Comparison of ENCODE assay signal across 11 cellular contexts in the genomic region with DNA sequence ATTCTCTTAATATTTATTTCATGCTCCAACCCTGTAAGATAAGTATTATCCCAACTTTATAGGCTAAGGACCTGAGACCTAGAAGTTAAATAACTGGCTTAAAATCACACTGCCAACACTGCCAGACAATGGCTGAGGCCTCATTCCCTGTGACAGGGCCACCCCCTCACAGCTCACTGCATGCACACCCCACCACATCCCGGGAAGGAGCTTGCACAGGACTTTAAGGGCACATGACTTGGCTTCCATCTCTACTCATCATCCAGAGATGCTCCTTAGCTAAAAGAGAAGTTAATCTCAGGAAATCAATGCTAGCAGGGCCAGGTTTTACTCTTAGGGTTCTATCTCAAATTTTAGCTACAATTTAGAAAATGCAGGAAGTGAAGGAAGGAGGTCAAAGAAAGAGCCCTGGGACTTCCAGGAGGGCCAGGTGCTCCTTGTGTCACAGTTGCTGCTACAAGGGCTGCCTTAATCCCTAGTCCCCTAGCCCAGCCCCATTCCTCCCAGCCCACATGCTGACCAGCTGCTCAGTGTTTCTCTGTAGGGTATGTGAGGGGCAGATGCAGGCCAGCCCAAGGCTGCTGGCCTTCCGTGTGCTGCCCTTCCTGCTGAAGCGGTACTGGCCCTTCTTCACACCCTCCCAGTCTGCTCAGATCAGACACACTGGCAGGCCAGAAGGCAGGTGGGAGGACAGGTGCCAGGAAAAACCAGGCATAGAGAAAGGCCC. TPM values are rescaled to one million over a fixed set of nuclear protein-coding genes. Genes with fewer than 3 reads are reported as not detected.
DNase-seq lines count a peak whose midpoint lies in the region; ATAC-seq, FAIRE-seq and TF ChIP-seq lines count a peak whose summit lies in the region.
"Had no signal": no experiment of that assay in that cellular context is flagged by ENCODE, and none has a peak within 500 bp of the region (broad histone marks: within the 10 kb centered on the region; RNA-seq: fewer than 3 reads in every experiment).

No MANE protein-coding gene starts in this region.

- no peak for FAIRE-seq in GM12878 (lab: Jason Lieb, UNC)
- no peak for FAIRE-seq in keratinocyte (lab: Jason Lieb, UNC)

- intact Hi-C loops in heart left ventricle (cut with DNase I): no loop called here
- intact Hi-C loops in cardiac septum (cut with DNase I): no loop called here
- intact Hi-C loops in GM12878 (cut with micrococcal nuclease; ENCODE audit: unreplicated experiment): loop anchor here (5.0 kb wide), 1 partner anchor 37 kb away; no protein-coding TSS in a partner anchor
- intact Hi-C loops in tibial artery (cut with DNase I; ENCODE audit: low total_unique reads): no loop called here
- intact Hi-C loops in vagina (cut with DNase I): no loop called here

- SMC1A ChIA-PET in GM12878 (lab: Charles Lee; ENCODE audit: uncharacterized antibody, unreplicated experiment): interaction anchor here (0.5 to 17.0 kb wide), 14 partner anchors 8 to 1468 kb away, joined by 3 to 505 read pairs (median 15); partner anchors contain the start of gene WWTR1

- dilution Hi-C loops in keratinocyte (cut with MboI; ENCODE audit: extremely low pct_ligation_motif_present, low sequenced_read_pairs): no loop called here

- RAD21 ChIA-PET in GM12878 (lab: Charles Lee; ENCODE audit: unreplicated experiment): interaction anchor here (0.8 to 12.7 kb wide), 8 partner anchors 16 to 113 kb away, joined by 3 to 181 read pairs (median 56); partner anchors contain the start of gene WWTR1

- 42 to 71% (median 64%) methylated on average over 2 to 3 of the region's 3 CpGs for WGBS in heart left ventricle, 4 donors
- WGBS in GM12878 (ENCODE audit: insufficient coverage, insufficient replicate concordance, low lambda C conversion rate, missing lambda C conversion rate): 89% methylated on average over 3 of the region's 3 CpGs

- TF ChIP-seq RAD21 in GM12878 (IDR thresholded peaks at IDR 0.05; ENCODE audit: insufficient read depth, low read depth, low read length): no peak

- H3K4me3 ChIP-seq in heart left ventricle (no peak overlapping the region), GM12878 (no peak overlapping the region), keratinocyte (ENCODE audit: control insufficient read depth in 2 of 3, extremely low read depth in 1 of 3, insufficient read depth in 2 of 3, low read depth in 1 of 3, low read length in 3 of 3) (no peak overlapping the region), tibial artery (no peak overlapping the region), vagina (no peak overlapping the region)

- H3K9me3 ChIP-seq in heart left ventricle (no peaks in the 10 kb centered on the region), GM12878 (replicated peaks; ENCODE audit: control insufficient read depth, insufficient read depth, low read length) (no peaks in the 10 kb centered on the region), keratinocyte (ENCODE audit: control insufficient read depth, low read depth, low read length) (no peaks in the 10 kb centered on the region), tibial artery (no peaks in the 10 kb centered on the region), vagina (no peaks in the 10 kb centered on the region)

- H3K79me2 ChIP-seq in GM12878 (ENCODE audit: control insufficient read depth, insufficient read depth, low read length) (peaks cover 2% of the 10 kb centered on the region), keratinocyte (ENCODE audit: control insufficient read depth, insufficient read depth, low read length) (peaks cover 68% of the 10 kb centered on the region)

- H4K20me1 ChIP-seq in GM12878 (ENCODE audit: control insufficient read depth, insufficient read depth) (no peaks in the 10 kb centered on the region), keratinocyte (ENCODE audit: control insufficient read depth, extremely low read depth, insufficient read depth, low read length) (no peaks in the 10 kb centered on the region)

- peaks cover 2% of the 10 kb centered on the region for H3K9me1 ChIP-seq in keratinocyte (ENCODE audit: control insufficient read depth, extremely low read depth, insufficient read depth, low read length)

- H2AFZ ChIP-seq in GM12878 (ENCODE audit: control insufficient read depth, low read depth, low read length) (no peak overlapping the region), keratinocyte (ENCODE audit: control insufficient read depth, low read length) (no peak overlapping the region)

- no peak for TF ChIP-seq EP300 in GM12878 (IDR thresholded peaks at IDR 0.05; ENCODE audit: borderline replicate concordance in 1 of 2, control insufficient read depth in 1 of 2, low read depth in 2 of 2, low read length in 2 of 2)

- ATAC-seq in heart left ventricle (peak in 3 of 4 donors; percentile 24 to 47 (median 46)), GM12878 (no peak), GM18873 (IDR thresholded peaks at IDR 0.05; ENCODE audit: low FRiP score, unreplicated experiment) (no peak), HG02623 (IDR thresholded peaks at IDR 0.05; ENCODE audit: unreplicated experiment) (no peak)

- CTCF ChIA-PET in GM12878 (lab: Yijun Ruan, JAX): interaction anchor here (1.1 to 7.3 kb wide), 7 partner anchors 16 to 73 kb away, joined by 3 to 80 read pairs (median 8); partner anchors contain the start of gene WWTR1

- TF ChIP-seq CTCF in heart left ventricle (IDR thresholded peaks at IDR 0.05) (no peak), GM12878 (IDR thresholded peaks at IDR 0.05 in 2 of 3, conservative IDR thresholded peaks at IDR 0.05 in 1 of 3; ENCODE audit: control insufficient read depth in 2 of 3, extremely low read depth in 1 of 3, insufficient read depth in 1 of 3, low read depth in 3 of 3, low read length in 3 of 3) (no peak), keratinocyte (optimal IDR thresholded peaks at IDR 0.05 in 1 of 3, IDR thresholded peaks at IDR 0.05 in 1 of 3, conservative IDR thresholded peaks at IDR 0.05 in 1 of 3; ENCODE audit: extremely low read depth in 1 of 3, insufficient read depth in 2 of 3, low read length in 3 of 3) (no peak), tibial artery (IDR thresholded peaks at IDR 0.05) (no peak), vagina (IDR thresholded peaks at IDR 0.05) (no peak)

- peaks cover 3 to 77% (median 38%) of the 10 kb centered on the region in 12 donors for H3K4me1 ChIP-seq in heart left ventricle
- peaks cover 34% of the 10 kb centered on the region for H3K4me1 ChIP-seq in GM12878 (ENCODE audit: control insufficient read depth, insufficient read depth, low read length)
- H3K4me1 ChIP-seq in keratinocyte (ENCODE audit: control insufficient read depth, extremely low read depth, insufficient read depth, low read length): peaks cover 25% of the 10 kb centered on the region
- H3K4me1 ChIP-seq in tibial artery: peaks cover 0 to 91% (median 57%) of the 10 kb centered on the region in 4 donors
- H3K4me1 ChIP-seq in vagina: peaks cover 40% of the 10 kb centered on the region

- H3K27ac ChIP-seq in heart left ventricle: peak overlapping the region in 5 of 12 donors; percentile 2 to 28 (median 15)
- H3K27ac ChIP-seq in GM12878 (ENCODE audit: control insufficient read depth, insufficient read depth): no peak overlapping the region
- H3K27ac ChIP-seq in keratinocyte (ENCODE audit: control insufficient read depth, insufficient read depth, low read length): peak overlapping the region; percentile 25
- peak overlapping the region; percentile 25 to 27 for H3K27ac ChIP-seq in tibial artery
- H3K27ac ChIP-seq in vagina: no peak overlapping the region

- H3K36me3 ChIP-seq in heart left ventricle (no peaks in the 10 kb centered on the region), GM12878 (ENCODE audit: control insufficient read depth in 2 of 2, insufficient read depth in 2 of 2, low read length in 1 of 2) (peaks cover 0 to 3% of the 10 kb centered on the region in 2 experiments; a peak in 2 of 4 replicates), keratinocyte (ENCODE audit: control insufficient read depth in 2 of 2, extremely low read depth in 1 of 2, insufficient read depth in 2 of 2, low read length in 2 of 2) (peaks cover 0 to 9% of the 10 kb centered on the region in 2 experiments), tibial artery (no peaks in the 10 kb centered on the region), vagina (no peaks in the 10 kb centered on the region)

- H3K4me2 ChIP-seq in GM12878 (ENCODE audit: control insufficient read depth, insufficient read depth) (peak overlapping the region; percentile 1; the same call in 1 of the 2 replicates), keratinocyte (ENCODE audit: control insufficient read depth, extremely low read depth, insufficient read depth, low read depth, low read length) (peak overlapping the region; percentile 12)

- H3K9ac ChIP-seq in GM12878 (ENCODE audit: control insufficient read depth, insufficient read depth, low read length) (no peak overlapping the region), keratinocyte (ENCODE audit: control insufficient read depth, extremely low read depth, insufficient read depth, low read length) (no peak overlapping the region)

- DNase-seq in heart left ventricle: no peak
- no peak for DNase-seq in cardiac septum (ENCODE audit: low spot score)
- no peak for DNase-seq in GM12878 (ENCODE audit: low read depth, low spot score)
- DNase-seq in keratinocyte (ENCODE audit: low read depth, low spot score): no peak
- DNase-seq in tibial artery: no peak
- no peak for DNase-seq in vagina (ENCODE audit: extremely low spot score in 2 of 2)
- DNase-seq: activated naive CD4-positive, alpha-beta T cell; NCI-H510A; stimulated activated CD4-positive, alpha-beta T cell treated with anti-CD3 and anti-CD28 coated beads, Interleukin-15, amount 100 ng/mL, for 24 hours had no signal

- BruUV-seq in GM12878 (replicated peaks; lab: Mats Ljungman, UMichigan): no TSS peak

- POLR2A ChIA-PET in GM12878 (lab: Charles Lee): interaction anchor here (0.6 to 5.7 kb wide), 8 partner anchors 17 to 123 kb away, joined by 3 to 87 read pairs (median 10); partner anchors contain the start of gene WWTR1

- H3K27me3 ChIP-seq in heart left ventricle: peaks cover 0 to 7% (median 0%) of the 10 kb centered on the region in 9 donors
- no peaks in the 10 kb centered on the region for H3K27me3 ChIP-seq in GM12878 (replicated peaks in 1 of 2; ENCODE audit: control insufficient read depth in 2 of 2, insufficient read depth in 2 of 2, low read length in 1 of 2)
- H3K27me3 ChIP-seq in keratinocyte (ENCODE audit: control insufficient read depth, extremely low read depth, insufficient read depth, low read length): no peaks in the 10 kb centered on the region
- no peaks in the 10 kb centered on the region for H3K27me3 ChIP-seq in tibial artery
- no peaks in the 10 kb centered on the region for H3K27me3 ChIP-seq in vagina

- TF ChIP-seq POLR2A in heart left ventricle (IDR thresholded peaks at IDR 0.05) (no peak), GM12878 (IDR thresholded peaks at IDR 0.05; ENCODE audit: low read depth, low read length) (no peak), vagina (IDR thresholded peaks at IDR 0.05) (no peak)

- in situ Hi-C loops in GM12878 (cut with MboI): no loop called here

RNA-seq across cellular contexts. Expression of gene WWTR1, which starts 53.5 kb away (rescaled TPM):
- 10 to 100 TPM; 32.5 to 71.7 (median 41.2) TPM for total RNA-seq in heart left ventricle
- polyA plus RNA-seq in heart left ventricle: 10 to 100 TPM; 14.5 to 42.3 TPM
- 82.7 TPM for total RNA-seq in cardiac septum
- 25.3 and 27.0 TPM in 2 replicates for total RNA-seq in GM12878 (2013; cell fraction: nucleolus; rRNA removed)
- 2.9 and 4.0 TPM in 2 replicates for total RNA-seq in GM12878 (2014; rRNA removed)
- total RNA-seq in GM12878 (2014; rRNA removed; fragmentation: Illumina TruSeq; extraction: Trizol): 2.5 and 3.0 TPM in 2 replicates
- total RNA-seq in GM12878 (2021): 5.1 and 6.8 TPM in 2 replicates
- polyA plus RNA-seq in GM12878 (2011; ENCODE audit: low read depth): 2.6 TPM
- polyA plus RNA-seq in GM12878 (2011; rRNA removed): 12.6 and 18.5 TPM in 2 replicates
- 12.8 and 16.6 TPM in 2 replicates for polyA plus RNA-seq in GM12878 (2011; cell fraction: cytosol; rRNA removed)
- 16.1 and 19.8 TPM in 2 replicates for polyA plus RNA-seq in GM12878 (2011; cell fraction: nucleus; rRNA removed)
- 4.3 and 5.2 TPM in 2 replicates for polyA plus RNA-seq in GM12878 (2012)
- polyA plus RNA-seq in GM12878 (2014; fragmentation: Illumina TruSeq; extraction: Trizol): 10.0 and 10.2 TPM in 2 replicates
- polyA plus RNA-seq in GM12878 (2014; fragmentation: Nextera tagmentation; extraction: Ambion mirVana): 1 to 10 TPM; 3.8 to 4.0 TPM
- polyA plus RNA-seq in GM12878 (2014; rRNA removed): 4.7 and 5.0 TPM in 2 replicates
- polyA plus RNA-seq in GM12878 (2016; fragmentation: Nextera tagmentation; extraction: Ambion mirVana): 1 to 10 TPM; 7.6 to 8.4 TPM
- 23.5 and 26.9 TPM in 2 replicates for polyA minus RNA-seq in GM12878 (2011; rRNA and poly(A)+ RNA removed)
- polyA minus RNA-seq in GM12878 (2011; cell fraction: cytosol; rRNA and poly(A)+ RNA removed): 7.8 and 9.9 TPM in 2 replicates
- 33.4 and 61.2 TPM in 2 replicates for polyA minus RNA-seq in GM12878 (2011; cell fraction: nucleus; rRNA and poly(A)+ RNA removed)
- polyA plus RNA-seq in keratinocyte: 31.9 to 93.4 TPM (median 77.3 TPM) in 3 replicates
- 13.9 TPM for polyA plus RNA-seq in keratinocyte (2011; ENCODE audit: low read depth)
- polyA plus RNA-seq in keratinocyte (2011; cell fraction: cytosol; rRNA removed): 48.1 and 73.9 TPM in 2 replicates
- 68.1 and 79.7 TPM in 2 replicates for polyA plus RNA-seq in keratinocyte (2011; cell fraction: nucleus; rRNA removed)
- 22.1 and 51.6 TPM in 2 replicates for polyA plus RNA-seq in keratinocyte (2012; ENCODE audit: low replicate concordance)
- 60.8 to 125 TPM (median 104 TPM) in 3 replicates for polyA minus RNA-seq in keratinocyte
- 55.6 TPM for polyA minus RNA-seq in keratinocyte (2011; cell fraction: cytosol; rRNA and poly(A)+ RNA removed)
- polyA minus RNA-seq in keratinocyte (2011; cell fraction: nucleus; rRNA and poly(A)+ RNA removed): 32.2 and 71.4 TPM in 2 replicates
- total RNA-seq in vagina: 181 TPM

Comparison
In these comparisons a context has a peak if more than half of its experiments do, and no peak if none do; other contexts are left out.
1. ATAC-seq: peak in heart left ventricle (3 of 4); none in GM12878 (single experiment), GM18873 (single experiment) and HG02623 (single experiment).
2. H3K27ac ChIP-seq: peak in keratinocyte (single experiment) and tibial artery (2 of 2); none in GM12878 (single experiment) and vagina (single experiment).